In genomic region chr6:123636282-123636681, GRCh38 we compare ENCODE assay signal across 19 cellular contexts. TPM values are rescaled to one million over a fixed set of nuclear protein-coding genes. Genes with fewer than 3 reads are reported as not detected.
A peak's percentile ranks its signal among the peaks of the same experiment; 100 is the strongest.
DNase-seq lines count a peak whose midpoint lies in the region; ATAC-seq, FAIRE-seq and TF ChIP-seq lines count a peak whose summit lies in the region.
"Had no signal": no experiment of that assay in that cellular context is flagged by ENCODE, and none has a peak within 500 bp of the region (broad histone marks: within the 10 kb centered on the region; RNA-seq: fewer than 3 reads in every experiment).

No MANE protein-coding gene starts in this region.

- no peak overlapping the region for H2BK120ac ChIP-seq in neuronal stem cell (ENCODE audit: low read depth, low read length)

- peak overlapping the region; percentile 49 for H3K4me3 Mint-ChIP-seq in endodermal cell

- CTCF ChIA-PET in A673 (lab: Charles Lee), result no interaction called here

- no peaks in the 10 kb centered on the region for H3K27me3 ChIP-seq in HUES48 (ENCODE audit: control insufficient read depth, insufficient read depth, low read length)
- no peaks in the 10 kb centered on the region for H3K27me3 ChIP-seq in endodermal cell (ENCODE audit: control insufficient read depth, insufficient read depth, low read length, poor library complexity, severe bottlenecking)
- no peaks in the 10 kb centered on the region for H3K27me3 ChIP-seq in right cardiac atrium (ENCODE audit: control insufficient read depth, insufficient read depth)
- no peaks in the 10 kb centered on the region for H3K27me3 ChIP-seq in neuronal stem cell (ENCODE audit: control insufficient read depth in 3 of 3, insufficient read depth in 3 of 3, low read depth in 1 of 3, low read length in 3 of 3)
- H3K27me3 ChIP-seq in small intestine (ENCODE audit: control insufficient read depth in 2 of 2, insufficient read depth in 2 of 2, low read length in 2 of 2), result no peaks in the 10 kb centered on the region
- no peaks in the 10 kb centered on the region for H3K27me3 ChIP-seq in A673 (replicated peaks; ENCODE audit: insufficient read depth, low read depth, low read length, poor library complexity)

- H3K4ac ChIP-seq in neuronal stem cell (ENCODE audit: low read length), result no peak overlapping the region

- H3K27ac Mint-ChIP-seq in endodermal cell, result peak overlapping the region; percentile 93

- H3K23ac ChIP-seq in neuronal stem cell (ENCODE audit: low read depth, low read length, poor library complexity), result no peak overlapping the region

- POLR2A ChIA-PET in A673 (lab: Charles Lee; ENCODE audit: low non-redundant PET), result no interaction called here

- no peak overlapping the region for H4K8ac ChIP-seq in neuronal stem cell (ENCODE audit: low read depth, low read length)

- H2BK5ac ChIP-seq in neuronal stem cell (ENCODE audit: low read length), result no peak overlapping the region

- DNase-seq in endodermal cell (no peak), right cardiac atrium (no peak), neuronal stem cell (ENCODE audit: low spot score) (no peak), small intestine (no peak), DMS79 (lab: John Stamatoyannopoulos, UW) (no peak), A673 (ENCODE audit: low spot score) (no peak)
- DNase-seq: C1 segment of cervical spinal cord, DND-41, Karpas-422, NCI-H187, NCI-H226, NCI-H524 treated with DMSO at 0.1 percent for 48 hours had no signal

- H3K14ac ChIP-seq in neuronal stem cell (ENCODE audit: low read length), result no peak overlapping the region

- H3K18ac ChIP-seq in neuronal stem cell (ENCODE audit: low read length), result no peak overlapping the region

- 88% methylated on average over 1 of the region's 1 CpG; no CpG with 5 or more reads in 1 of the 2 experiments for WGBS in endodermal cell (ENCODE audit: insufficient coverage in 1 of 2, insufficient read length in 1 of 2), 2 experiments
- WGBS in right cardiac atrium, result 46% methylated on average over 1 of the region's 1 CpG
- WGBS in neuronal stem cell (ENCODE audit: extremely low coverage in 2 of 2, insufficient read length in 2 of 2, insufficient replicate concordance in 1 of 2), 2 donors, result no CpG with 5 or more reads among the region's 1 CpG
- WGBS in small intestine, 3 donors, result 79 to 91% (median 85%) methylated on average over 1 of the region's 1 CpG

- H3K4me3 ChIP-seq in HUES48 (ENCODE audit: low read depth, low read length) (no peak overlapping the region), endodermal cell (ENCODE audit: low read length) (peak overlapping the region; percentile 59), right cardiac atrium (ENCODE audit: low read length) (peak overlapping the region; percentile 84), neuronal stem cell (ENCODE audit: low read length in 2 of 2) (no peak overlapping the region), small intestine (ENCODE audit: low read depth in 1 of 2, low read length in 2 of 2) (no peak overlapping the region), A673 (ENCODE audit: low read depth, low read length, poor library complexity, severe bottlenecking) (no peak overlapping the region)
- H3K4me3 ChIP-seq: A549, GM12878 had no signal

- H3K79me1 ChIP-seq in neuronal stem cell (ENCODE audit: low read depth, low read length), result no peaks in the 10 kb centered on the region

- H3K27me3 Mint-ChIP-seq in endodermal cell (ENCODE audit: insufficient read depth), result no peaks in the 10 kb centered on the region

- BruUV-seq in A673 (replicated peaks; lab: Mats Ljungman, UMichigan), result no TSS peak

- TF ChIP-seq CTCF in endodermal cell (conservative IDR thresholded peaks at IDR 0.05), result no peak
- TF ChIP-seq CTCF in A673 (conservative IDR thresholded peaks at IDR 0.05; ENCODE audit: low read depth, low read length), result no peak

- H4K91ac ChIP-seq in neuronal stem cell (ENCODE audit: low read depth, low read length, poor library complexity), result no peak overlapping the region

- peak overlapping the region; percentile 88 for H2AFZ ChIP-seq in neuronal stem cell (ENCODE audit: low read length)

- intact Hi-C loops in right cardiac atrium (cut with DNase I), result no loop called here
- intact Hi-C loops in A673 (cut with micrococcal nuclease; ENCODE audit: unreplicated experiment), result no loop called here

- H3K9ac ChIP-seq in HUES48 (ENCODE audit: low read depth, low read length), result no peak overlapping the region
- H3K9ac ChIP-seq in endodermal cell (ENCODE audit: extremely low read depth, low read length, poor library complexity, severe bottlenecking), result peak overlapping the region; percentile 19
- H3K9ac ChIP-seq in neuronal stem cell (ENCODE audit: low read depth, low read length, poor library complexity), result no peak overlapping the region

- H3K9me3 Mint-ChIP-seq in endodermal cell, result no peaks in the 10 kb centered on the region

- H3K4me1 ChIP-seq in HUES48 (ENCODE audit: control insufficient read depth, insufficient read depth, low read length), result peaks cover 5% of the 10 kb centered on the region; the same call in 1 of the 2 replicates
- peaks cover 12% of the 10 kb centered on the region for H3K4me1 ChIP-seq in endodermal cell (ENCODE audit: control insufficient read depth, insufficient read depth, low read length)
- no peaks in the 10 kb centered on the region for H3K4me1 ChIP-seq in right cardiac atrium (ENCODE audit: control insufficient read depth, insufficient read depth, low read length)
- H3K4me1 ChIP-seq in neuronal stem cell (ENCODE audit: control insufficient read depth in 2 of 2, insufficient read depth in 1 of 2, low read depth in 1 of 2, low read length in 2 of 2), result peaks cover 10 to 26% of the 10 kb centered on the region in 2 donors
- H3K4me1 ChIP-seq in small intestine (ENCODE audit: control insufficient read depth in 2 of 2, insufficient read depth in 1 of 2, low read depth in 1 of 2, low read length in 1 of 2), result no peaks in the 10 kb centered on the region
- H3K4me1 ChIP-seq in A673 (ENCODE audit: insufficient read depth, low read length, poor library complexity, severe bottlenecking), result peaks cover 6% of the 10 kb centered on the region
- H3K4me1 ChIP-seq: A549 had no signal

- H3K9me3 ChIP-seq in HUES48 (ENCODE audit: control insufficient read depth, insufficient read depth, low read length) (no peaks in the 10 kb centered on the region), endodermal cell (ENCODE audit: control insufficient read depth, low read length) (no peaks in the 10 kb centered on the region), right cardiac atrium (ENCODE audit: control insufficient read depth, low read length) (no peaks in the 10 kb centered on the region), neuronal stem cell (replicated peaks in 1 of 2; ENCODE audit: control insufficient read depth in 2 of 2, insufficient read depth in 1 of 2, low read depth in 1 of 2, low read length in 2 of 2) (no peaks in the 10 kb centered on the region), small intestine (ENCODE audit: control insufficient read depth, low read depth) (no peaks in the 10 kb centered on the region), A673 (ENCODE audit: low read depth, low read length, poor library complexity, severe bottlenecking) (no peaks in the 10 kb centered on the region)
- H3K9me3 ChIP-seq: A549 had no signal

- H2BK12ac ChIP-seq in neuronal stem cell (ENCODE audit: low read length), result no peak overlapping the region

- no peak overlapping the region for H2AK5ac ChIP-seq in neuronal stem cell (ENCODE audit: low read depth, low read length)

- FAIRE-seq in small intestine (lab: Jason Lieb, UNC), result no peak
- FAIRE-seq: A549, G401.6, GM12878 had no signal

- peaks cover 45% of the 10 kb centered on the region for H3K4me1 Mint-ChIP-seq in endodermal cell

- H2BK15ac ChIP-seq in neuronal stem cell (ENCODE audit: low read length), result no peak overlapping the region

- H3K4me2 ChIP-seq in neuronal stem cell (ENCODE audit: insufficient read depth, low read length, poor library complexity, severe bottlenecking), result no peak overlapping the region
- H3K4me2 ChIP-seq: A549 had no signal

- ATAC-seq in right cardiac atrium (peak; percentile 71 to 81), GM21528 (IDR thresholded peaks at IDR 0.05; ENCODE audit: low FRiP score, unreplicated experiment) (no peak)
- ATAC-seq: A549, GM12878 had no signal

- H3K27ac ChIP-seq in HUES48 (ENCODE audit: low read depth, low read length) (peak overlapping the region; percentile 24), endodermal cell (ENCODE audit: low read depth, low read length) (no peak overlapping the region), right cardiac atrium (ENCODE audit: low read length) (peak overlapping the region; percentile 88), neuronal stem cell (replicated peaks; ENCODE audit: low read length) (no peak overlapping the region), small intestine (ENCODE audit: low read depth in 1 of 2, low read length in 1 of 2) (no peak overlapping the region), A673 (ENCODE audit: low read depth, low read length, poor library complexity, severe bottlenecking) (no peak overlapping the region)
- H3K27ac ChIP-seq: A549 had no signal

- H3K36me3 Mint-ChIP-seq in endodermal cell (ENCODE audit: low read depth), result no peaks in the 10 kb centered on the region

- no peaks in the 10 kb centered on the region for H3K36me3 ChIP-seq in HUES48 (ENCODE audit: control insufficient read depth, insufficient read depth, low read length)
- H3K36me3 ChIP-seq in endodermal cell (ENCODE audit: control insufficient read depth, insufficient read depth, low read length), result no peaks in the 10 kb centered on the region
- H3K36me3 ChIP-seq in neuronal stem cell (replicated peaks in 1 of 2; ENCODE audit: control insufficient read depth in 2 of 2, insufficient read depth in 2 of 2, low read length in 2 of 2), result no peaks in the 10 kb centered on the region
- H3K36me3 ChIP-seq in small intestine (ENCODE audit: control insufficient read depth in 2 of 2, insufficient read depth in 2 of 2, low read length in 2 of 2), result no peaks in the 10 kb centered on the region
- no peaks in the 10 kb centered on the region for H3K36me3 ChIP-seq in A673 (ENCODE audit: insufficient read depth, low read length, poor library complexity, severe bottlenecking)

RNA-seq across cellular contexts. Expression of gene TRDN, which starts 0.5 kb away (rescaled TPM):
- total RNA-seq in endodermal cell (100 to 1,000 TPM in 1 of 2 donors, 10 to 100 TPM in 1; 74.4 to 136 TPM), right cardiac atrium (100 to 1,000 TPM; 261 to 360 (median 289) TPM), A673 (2021) (3.8 and 4.4 TPM in 2 replicates)
- polyA plus RNA-seq in endodermal cell (2013, experiment 1 of 2), result 9.9 TPM
- 12.8 TPM for polyA plus RNA-seq in endodermal cell (2013, experiment 2 of 2)
- polyA plus RNA-seq in right cardiac atrium (175 TPM), small intestine (under 1 TPM in 2 of 3 donors, not detected in 1; 0.01 to 0.54 TPM)
- polyA plus RNA-seq in neuronal stem cell (2013, experiment 1 of 2), result 0.01 TPM
- 0.01 TPM for polyA plus RNA-seq in neuronal stem cell (2013, experiment 2 of 2)
- total RNA-seq: GM12878, OCI-LY7, RPMI7951 had no signal
- polyA plus RNA-seq: A549, GM12878 had no signal

Comparison
In these comparisons a context has a peak if more than half of its experiments do, and no peak if none do; other contexts are left out.
1. H3K27ac ChIP-seq: peak in HUES48 (single experiment) and right cardiac atrium (single experiment); none in endodermal cell (single experiment), neuronal stem cell (single experiment), small intestine (0 of 2) and A673 (single experiment).
2. H3K4me3 ChIP-seq: peak in endodermal cell (single experiment) and right cardiac atrium (single experiment); none in HUES48 (single experiment), neuronal stem cell (0 of 2), small intestine (0 of 2) and A673 (single experiment).
3. RNA of gene TRDN, which starts 0.5 kb away (total RNA-seq): 261 to 360 TPM in right cardiac atrium and 74.4 to 136 TPM in endodermal cell; 3.8 to 4.4 TPM in A673; every median in the first group is over 10 times any median in the second.